Comparison of ENCODE assay signal across 1 cellular context in the genomic region with DNA sequence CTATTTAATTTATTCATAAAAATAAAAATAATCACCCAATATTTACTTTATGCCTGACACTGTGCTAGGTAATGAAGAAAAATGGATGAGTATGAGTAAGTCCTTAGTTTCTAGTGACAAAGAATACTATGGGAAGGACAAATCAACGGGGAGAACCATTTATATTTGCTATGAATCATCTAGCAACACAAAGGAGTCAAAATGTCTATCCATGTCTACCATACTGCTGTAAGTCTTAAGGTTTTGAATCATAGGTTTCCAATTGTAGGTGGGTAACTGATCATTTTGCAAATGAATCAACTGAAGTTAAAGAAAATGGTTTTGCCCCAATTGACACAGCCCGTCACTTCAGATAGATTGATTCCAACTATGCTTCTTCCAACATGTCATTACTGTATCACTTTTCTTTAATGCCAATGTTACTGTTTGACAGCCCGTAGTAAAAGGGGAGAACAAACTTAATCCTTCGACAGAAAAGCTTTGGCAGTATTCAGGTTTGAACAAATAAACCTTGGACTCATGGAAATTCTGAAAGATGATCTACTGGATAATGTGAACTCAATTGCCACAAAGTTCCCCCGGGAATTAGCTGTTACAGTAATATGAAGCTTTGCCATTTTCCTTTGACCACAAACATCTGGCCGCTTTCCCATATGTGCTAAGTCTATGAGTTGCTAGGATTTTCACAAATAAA.
TF ChIP-seq lines count a peak whose summit lies in the region.

No MANE protein-coding gene starts in this region.

TF ChIP-seq in SK-N-SH treated with all-trans-retinoic acid at 6 μM for 48 hours, 23 proteins besides CTCF, POLR2A, EP300 and RAD21 (continued from another document):
- TF ChIP-seq, protein P1, sequence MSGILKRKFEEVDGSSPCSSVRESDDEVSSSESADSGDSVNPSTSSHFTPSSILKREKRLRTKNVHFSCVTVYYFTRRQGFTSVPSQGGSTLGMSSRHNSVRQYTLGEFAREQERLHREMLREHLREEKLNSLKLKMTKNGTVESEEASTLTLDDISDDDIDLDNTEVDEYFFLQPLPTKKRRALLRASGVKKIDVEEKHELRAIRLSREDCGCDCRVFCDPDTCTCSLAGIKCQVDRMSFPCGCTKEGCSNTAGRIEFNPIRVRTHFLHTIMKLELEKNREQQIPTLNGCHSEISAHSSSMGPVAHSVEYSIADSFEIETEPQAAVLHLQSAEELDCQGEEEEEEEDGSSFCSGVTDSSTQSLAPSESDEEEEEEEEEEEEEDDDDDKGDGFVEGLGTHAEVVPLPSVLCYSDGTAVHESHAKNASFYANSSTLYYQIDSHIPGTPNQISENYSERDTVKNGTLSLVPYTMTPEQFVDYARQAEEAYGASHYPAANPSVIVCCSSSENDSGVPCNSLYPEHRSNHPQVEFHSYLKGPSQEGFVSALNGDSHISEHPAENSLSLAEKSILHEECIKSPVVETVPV (CRISPR knock-in tag; IDR thresholded peaks at IDR 0.05), result no peak
- TF ChIP-seq ZNF70 (CRISPR knock-in tag; IDR thresholded peaks at IDR 0.05) (no peak), BACH2 (CRISPR knock-in tag; IDR thresholded peaks at IDR 0.05; ENCODE audit: borderline replicate concordance) (no peak), ZNF8 (CRISPR knock-in tag; IDR thresholded peaks at IDR 0.05) (no peak), ZC3H10 (CRISPR knock-in tag; IDR thresholded peaks at IDR 0.05) (no peak), CSDC2 (CRISPR knock-in tag; IDR thresholded peaks at IDR 0.05) (no peak), GLIS3 (CRISPR knock-in tag; IDR thresholded peaks at IDR 0.05) (no peak)
- TF ChIP-seq, protein P2, sequence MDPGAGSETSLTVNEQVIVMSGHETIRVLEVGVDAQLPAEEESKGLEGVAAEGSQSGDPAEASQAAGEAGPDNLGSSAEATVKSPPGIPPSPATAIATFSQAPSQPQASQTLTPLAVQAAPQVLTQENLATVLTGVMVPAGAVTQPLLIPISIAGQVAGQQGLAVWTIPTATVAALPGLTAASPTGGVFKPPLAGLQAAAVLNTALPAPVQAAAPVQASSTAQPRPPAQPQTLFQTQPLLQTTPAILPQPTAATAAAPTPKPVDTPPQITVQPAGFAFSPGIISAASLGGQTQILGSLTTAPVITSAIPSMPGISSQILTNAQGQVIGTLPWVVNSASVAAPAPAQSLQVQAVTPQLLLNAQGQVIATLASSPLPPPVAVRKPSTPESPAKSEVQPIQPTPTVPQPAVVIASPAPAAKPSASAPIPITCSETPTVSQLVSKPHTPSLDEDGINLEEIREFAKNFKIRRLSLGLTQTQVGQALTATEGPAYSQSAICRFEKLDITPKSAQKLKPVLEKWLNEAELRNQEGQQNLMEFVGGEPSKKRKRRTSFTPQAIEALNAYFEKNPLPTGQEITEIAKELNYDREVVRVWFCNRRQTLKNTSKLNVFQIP (CRISPR knock-in tag; IDR thresholded peaks at IDR 0.05; ENCODE audit: borderline replicate concordance, low read depth), result no peak
- TF ChIP-seq, protein P3, sequence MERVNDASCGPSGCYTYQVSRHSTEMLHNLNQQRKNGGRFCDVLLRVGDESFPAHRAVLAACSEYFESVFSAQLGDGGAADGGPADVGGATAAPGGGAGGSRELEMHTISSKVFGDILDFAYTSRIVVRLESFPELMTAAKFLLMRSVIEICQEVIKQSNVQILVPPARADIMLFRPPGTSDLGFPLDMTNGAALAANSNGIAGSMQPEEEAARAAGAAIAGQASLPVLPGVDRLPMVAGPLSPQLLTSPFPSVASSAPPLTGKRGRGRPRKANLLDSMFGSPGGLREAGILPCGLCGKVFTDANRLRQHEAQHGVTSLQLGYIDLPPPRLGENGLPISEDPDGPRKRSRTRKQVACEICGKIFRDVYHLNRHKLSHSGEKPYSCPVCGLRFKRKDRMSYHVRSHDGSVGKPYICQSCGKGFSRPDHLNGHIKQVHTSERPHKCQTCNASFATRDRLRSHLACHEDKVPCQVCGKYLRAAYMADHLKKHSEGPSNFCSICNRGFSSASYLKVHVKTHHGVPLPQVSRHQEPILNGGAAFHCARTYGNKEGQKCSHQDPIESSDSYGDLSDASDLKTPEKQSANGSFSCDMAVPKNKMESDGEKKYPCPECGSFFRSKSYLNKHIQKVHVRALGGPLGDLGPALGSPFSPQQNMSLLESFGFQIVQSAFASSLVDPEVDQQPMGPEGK (CRISPR knock-in tag; IDR thresholded peaks at IDR 0.05; ENCODE audit: borderline replicate concordance), result no peak
